In the genomic region with DNA sequence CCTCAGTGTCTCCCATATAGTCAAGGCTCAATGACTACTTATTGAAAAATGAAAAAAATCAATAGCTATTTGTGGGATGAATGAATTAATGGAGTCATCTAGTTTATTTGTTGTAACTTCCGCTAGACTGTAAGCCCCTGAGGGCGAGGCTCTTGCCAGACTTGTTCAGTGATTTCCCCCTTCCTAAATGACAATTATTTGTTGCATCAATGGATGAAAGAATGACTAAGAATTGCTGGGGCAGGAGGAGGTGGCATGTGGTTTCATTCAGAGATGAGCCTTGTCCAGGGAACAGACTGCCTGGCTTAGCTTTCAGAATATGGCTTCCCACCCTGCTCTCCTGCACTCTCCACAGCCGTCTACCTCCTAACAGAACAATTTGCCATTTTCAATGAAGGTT, we compare ENCODE assay signal across 1 cellular context.
TF ChIP-seq lines count a peak whose summit lies in the region.

No MANE protein-coding gene starts in this region.

TF ChIP-seq in SK-N-SH, 30 proteins besides CTCF, POLR2A, EP300 and RAD21 (continued from another document):
- TF ChIP-seq, protein P1, sequence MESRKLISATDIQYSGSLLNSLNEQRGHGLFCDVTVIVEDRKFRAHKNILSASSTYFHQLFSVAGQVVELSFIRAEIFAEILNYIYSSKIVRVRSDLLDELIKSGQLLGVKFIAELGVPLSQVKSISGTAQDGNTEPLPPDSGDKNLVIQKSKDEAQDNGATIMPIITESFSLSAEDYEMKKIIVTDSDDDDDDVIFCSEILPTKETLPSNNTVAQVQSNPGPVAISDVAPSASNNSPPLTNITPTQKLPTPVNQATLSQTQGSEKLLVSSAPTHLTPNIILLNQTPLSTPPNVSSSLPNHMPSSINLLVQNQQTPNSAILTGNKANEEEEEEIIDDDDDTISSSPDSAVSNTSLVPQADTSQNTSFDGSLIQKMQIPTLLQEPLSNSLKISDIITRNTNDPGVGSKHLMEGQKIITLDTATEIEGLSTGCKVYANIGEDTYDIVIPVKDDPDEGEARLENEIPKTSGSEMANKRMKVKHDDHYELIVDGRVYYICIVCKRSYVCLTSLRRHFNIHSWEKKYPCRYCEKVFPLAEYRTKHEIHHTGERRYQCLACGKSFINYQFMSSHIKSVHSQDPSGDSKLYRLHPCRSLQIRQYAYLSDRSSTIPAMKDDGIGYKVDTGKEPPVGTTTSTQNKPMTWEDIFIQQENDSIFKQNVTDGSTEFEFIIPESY (IDR thresholded peaks at IDR 0.05; ENCODE audit: borderline replicate concordance, low read depth), result no peak
- no peak for TF ChIP-seq TCF12 (IDR thresholded peaks at IDR 0.05)
